ENCODE assay signal across 8 cellular contexts in the genomic region with DNA sequence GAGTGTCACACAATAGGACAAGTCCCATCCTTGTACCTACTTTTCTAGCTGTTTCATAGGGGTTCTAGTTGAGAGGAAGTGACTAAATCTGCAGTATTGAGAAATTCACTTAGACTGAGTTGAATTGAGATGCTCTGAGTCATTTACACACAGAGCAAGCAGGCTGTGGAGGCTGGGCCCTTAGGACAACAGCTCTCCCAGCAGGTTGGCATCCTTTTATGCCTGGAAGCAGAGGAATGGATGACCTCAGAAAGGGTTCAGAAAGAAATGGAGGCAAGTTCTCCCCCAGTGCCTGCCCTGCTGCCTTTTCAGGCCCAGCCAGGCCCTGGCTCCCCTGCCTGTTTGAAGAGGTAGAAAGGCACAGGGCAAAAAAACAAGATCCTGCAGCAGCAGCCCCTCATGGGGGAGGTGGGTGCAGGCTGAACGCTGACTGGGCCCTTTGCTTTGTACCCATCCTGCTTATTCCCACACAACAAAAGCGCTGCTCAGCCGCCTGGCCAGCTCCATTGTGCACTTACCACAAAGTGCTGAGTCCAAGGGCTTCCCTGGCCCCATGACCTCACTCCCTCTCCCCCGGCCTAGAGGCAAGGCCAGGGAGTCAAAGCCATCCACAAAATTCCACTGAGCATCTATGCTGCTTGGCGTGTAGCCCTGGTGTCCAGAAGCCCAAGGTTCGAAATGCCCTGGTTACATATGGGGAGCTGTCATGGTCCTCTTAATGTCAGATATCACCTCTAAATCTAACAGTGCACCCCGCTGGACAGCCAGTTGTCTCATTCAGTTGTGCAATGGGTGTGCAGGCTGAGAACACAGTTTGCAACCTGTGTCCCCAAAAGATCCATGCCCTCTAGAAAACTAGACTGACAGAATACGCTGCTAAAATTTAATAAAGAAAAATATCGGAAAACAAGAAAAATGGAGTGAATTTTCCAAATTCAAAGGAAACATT. TPM values are rescaled to one million over a fixed set of nuclear protein-coding genes. Genes with fewer than 3 reads are reported as not detected.
A peak's percentile ranks its signal among the peaks of the same experiment; 100 is the strongest.
DNase-seq lines count a peak whose midpoint lies in the region; ATAC-seq and TF ChIP-seq lines count a peak whose summit lies in the region.

No MANE protein-coding gene starts in this region.

- H3K4me3 Mint-ChIP-seq in activated CD8-positive, alpha-beta T cell treated with anti-CD3 and anti-CD28 coated beads for 36 hours, result no peak overlapping the region
- no peak overlapping the region for H3K4me3 Mint-ChIP-seq in activated CD8-positive, alpha-beta T cell treated with anti-CD3 and anti-CD28 coated beads, Interleukin-2, amount 10 ng/mL, durations not matched to agents 7 days and 5 days
- no peak overlapping the region for H3K4me3 Mint-ChIP-seq in effector memory CD8-positive, alpha-beta T cell
- H3K4me3 Mint-ChIP-seq in natural killer cell treated with Interleukin-12 subunit alpha and Interleukin-12 subunit beta and Interleukin-15 and Interleukin-18, amount 100 ng/mL, for 72 hours, result no peak overlapping the region
- no peak overlapping the region for H3K4me3 Mint-ChIP-seq in T-helper 2 cell treated with Interferon-gamma antibody and Interleukin-4, amounts not matched to agents 5 μg/mL and 100 μg/mL, for 36 hours

- H3K79me2 ChIP-seq in PC-9 (ENCODE audit: low read depth), result no peaks in the 10 kb centered on the region

- no peaks in the 10 kb centered on the region for H3K9me3 Mint-ChIP-seq in activated CD8-positive, alpha-beta T cell treated with anti-CD3 and anti-CD28 coated beads for 36 hours
- H3K9me3 Mint-ChIP-seq in activated CD8-positive, alpha-beta T cell treated with anti-CD3 and anti-CD28 coated beads, Interleukin-2, amount 10 ng/mL, durations not matched to agents 7 days and 5 days (ENCODE audit: insufficient read depth), result no peaks in the 10 kb centered on the region
- no peaks in the 10 kb centered on the region for H3K9me3 Mint-ChIP-seq in effector memory CD8-positive, alpha-beta T cell
- no peaks in the 10 kb centered on the region for H3K9me3 Mint-ChIP-seq in natural killer cell treated with Interleukin-12 subunit alpha and Interleukin-12 subunit beta and Interleukin-15 and Interleukin-18, amount 100 ng/mL, for 72 hours
- no peaks in the 10 kb centered on the region for H3K9me3 Mint-ChIP-seq in T-helper 2 cell treated with Interferon-gamma antibody and Interleukin-4, amounts not matched to agents 5 μg/mL and 100 μg/mL, for 36 hours

- peak; percentile 91 for ATAC-seq in activated CD8-positive, alpha-beta T cell treated with anti-CD3 and anti-CD28 coated beads for 36 hours
- no peak for ATAC-seq in activated CD8-positive, alpha-beta T cell treated with anti-CD3 and anti-CD28 coated beads, Interleukin-2, amount 10 ng/mL, durations not matched to agents 7 days and 5 days
- ATAC-seq in effector memory CD8-positive, alpha-beta T cell (replicated peaks), result peak; percentile 40
- ATAC-seq in natural killer cell treated with Interleukin-12 subunit alpha and Interleukin-12 subunit beta and Interleukin-15 and Interleukin-18, amount 100 ng/mL, for 72 hours, result peak; percentile 92 to 96

- no peaks in the 10 kb centered on the region for H3K9me2 ChIP-seq in PC-9 (ENCODE audit: insufficient read depth)

- peaks cover 7% of the 10 kb centered on the region for H3K4me1 Mint-ChIP-seq in activated CD8-positive, alpha-beta T cell treated with anti-CD3 and anti-CD28 coated beads for 36 hours (ENCODE audit: low read depth)
- peaks cover 11% of the 10 kb centered on the region for H3K4me1 Mint-ChIP-seq in activated CD8-positive, alpha-beta T cell treated with anti-CD3 and anti-CD28 coated beads, Interleukin-2, amount 10 ng/mL, durations not matched to agents 7 days and 5 days (ENCODE audit: low read depth)
- no peaks in the 10 kb centered on the region for H3K4me1 Mint-ChIP-seq in effector memory CD8-positive, alpha-beta T cell (ENCODE audit: low read depth in 2 of 2)
- peaks cover 21 to 23% of the 10 kb centered on the region in 2 donors for H3K4me1 Mint-ChIP-seq in natural killer cell treated with Interleukin-12 subunit alpha and Interleukin-12 subunit beta and Interleukin-15 and Interleukin-18, amount 100 ng/mL, for 72 hours (ENCODE audit: low read depth in 2 of 2)
- H3K4me1 Mint-ChIP-seq in T-helper 2 cell treated with Interferon-gamma antibody and Interleukin-4, amounts not matched to agents 5 μg/mL and 100 μg/mL, for 36 hours (ENCODE audit: low read depth), result peaks cover 7% of the 10 kb centered on the region

- POLR2A ChIA-PET in activated CD8-positive, alpha-beta T cell treated with anti-CD3 and anti-CD28 coated beads for 36 hours (lab: Charles Lee), result interaction anchor here (0.6 to 1.0 kb wide), 2 partner anchors 18 to 35 kb away, joined by 3 read pairs; no protein-coding TSS in a partner anchor
- POLR2A ChIA-PET in activated CD8-positive, alpha-beta T cell treated with anti-CD3 and anti-CD28 coated beads, Interleukin-2, amount 10 ng/mL, durations not matched to agents 7 days and 5 days (lab: Charles Lee), result no interaction called here
- POLR2A ChIA-PET in PC-9 (lab: Charles Lee; ENCODE audit: unreplicated experiment), result interaction anchor here (0.6 to 1.0 kb wide), 4 partner anchors 21 to 94 kb away, joined by 3 to 7 read pairs (median 6); a partner anchor contains a TSS

- H3K27ac Mint-ChIP-seq in activated CD8-positive, alpha-beta T cell treated with anti-CD3 and anti-CD28 coated beads for 36 hours, result no peak overlapping the region
- no peak overlapping the region for H3K27ac Mint-ChIP-seq in activated CD8-positive, alpha-beta T cell treated with anti-CD3 and anti-CD28 coated beads, Interleukin-2, amount 10 ng/mL, durations not matched to agents 7 days and 5 days
- H3K27ac Mint-ChIP-seq in effector memory CD8-positive, alpha-beta T cell, result no peak overlapping the region
- H3K27ac Mint-ChIP-seq in natural killer cell treated with Interleukin-12 subunit alpha and Interleukin-12 subunit beta and Interleukin-15 and Interleukin-18, amount 100 ng/mL, for 72 hours, result peak overlapping the region; percentile 52 to 54
- H3K27ac Mint-ChIP-seq in T-helper 2 cell treated with Interferon-gamma antibody and Interleukin-4, amounts not matched to agents 5 μg/mL and 100 μg/mL, for 36 hours, result no peak overlapping the region

- H3K4me3 ChIP-seq in PC-9, result no peak overlapping the region

- H3K36me3 ChIP-seq in PC-9 (ENCODE audit: low read depth), result no peaks in the 10 kb centered on the region

- DNase-seq in activated CD8-positive, alpha-beta T cell treated with anti-CD3 and anti-CD28 coated beads for 36 hours, result peak; percentile 30
- DNase-seq in activated CD8-positive, alpha-beta T cell treated with anti-CD3 and anti-CD28 coated beads, Interleukin-2, amount 10 ng/mL, durations not matched to agents 7 days and 5 days, result no peak
- peak; percentile 73 to 97 for DNase-seq in PC-9
- DNase-seq in effector memory CD8-positive, alpha-beta T cell, result no peak
- no peak for DNase-seq in natural killer cell treated with Interleukin-12 subunit alpha and Interleukin-12 subunit beta and Interleukin-15 and Interleukin-18, amount 100 ng/mL, for 72 hours (ENCODE audit: low spot score)
- no peak for DNase-seq in T-helper 2 cell treated with Interferon-gamma antibody and Interleukin-4, amounts not matched to agents 5 μg/mL and 100 μg/mL, for 36 hours (ENCODE audit: low spot score)
- no peak for DNase-seq in NCI-H1417 treated with DMSO at 0.1 percent for 48 hours (lab: John Stamatoyannopoulos, UW)
- DNase-seq in HuH-7 (ENCODE audit: low spot score), result no peak

- H3K4me1 ChIP-seq in PC-9 (replicated peaks; ENCODE audit: insufficient read depth), result peaks cover 47% of the 10 kb centered on the region

- H3K27me3 Mint-ChIP-seq in activated CD8-positive, alpha-beta T cell treated with anti-CD3 and anti-CD28 coated beads for 36 hours, result no peaks in the 10 kb centered on the region
- H3K27me3 Mint-ChIP-seq in activated CD8-positive, alpha-beta T cell treated with anti-CD3 and anti-CD28 coated beads, Interleukin-2, amount 10 ng/mL, durations not matched to agents 7 days and 5 days (ENCODE audit: low read depth), result no peaks in the 10 kb centered on the region
- H3K27me3 Mint-ChIP-seq in effector memory CD8-positive, alpha-beta T cell, result no peaks in the 10 kb centered on the region
- no peaks in the 10 kb centered on the region for H3K27me3 Mint-ChIP-seq in natural killer cell treated with Interleukin-12 subunit alpha and Interleukin-12 subunit beta and Interleukin-15 and Interleukin-18, amount 100 ng/mL, for 72 hours
- H3K27me3 Mint-ChIP-seq in T-helper 2 cell treated with Interferon-gamma antibody and Interleukin-4, amounts not matched to agents 5 μg/mL and 100 μg/mL, for 36 hours (ENCODE audit: low read depth), result no peaks in the 10 kb centered on the region

- H3K27ac ChIP-seq in PC-9, result peak overlapping the region; percentile 73

- intact Hi-C loops in activated CD8-positive, alpha-beta T cell treated with anti-CD3 and anti-CD28 coated beads for 36 hours (cut with micrococcal nuclease), result no loop called here
- intact Hi-C loops in PC-9 (cut with micrococcal nuclease; ENCODE audit: unreplicated experiment), result loop anchor here (2.0 kb wide), 1 partner anchor 92 kb away; no protein-coding TSS in a partner anchor

- H4K20me1 ChIP-seq in PC-9 (ENCODE audit: insufficient read depth), result no peaks in the 10 kb centered on the region

- CTCF ChIA-PET in activated CD8-positive, alpha-beta T cell treated with anti-CD3 and anti-CD28 coated beads for 36 hours (lab: Charles Lee), result interaction anchor here (0.7 to 3.4 kb wide), 12 partner anchors 10 to 124 kb away, joined by 3 to 14 read pairs (median 4); no protein-coding TSS in a partner anchor
- CTCF ChIA-PET in activated CD8-positive, alpha-beta T cell treated with anti-CD3 and anti-CD28 coated beads, Interleukin-2, amount 10 ng/mL, durations not matched to agents 7 days and 5 days (lab: Charles Lee), result interaction anchor here (0.6 to 3.5 kb wide), 10 partner anchors 10 to 353 kb away, joined by 3 to 15 read pairs (median 8); no protein-coding TSS in a partner anchor
- CTCF ChIA-PET in PC-9 (lab: Charles Lee), result interaction anchor here (1.0 to 1.2 kb wide), 3 partner anchors 9 to 91 kb away, joined by 3 to 6 read pairs (median 4); no protein-coding TSS in a partner anchor

- H3F3A ChIP-seq in PC-9 (ENCODE audit: insufficient read depth, low read depth), result peaks cover 32% of the 10 kb centered on the region

- no peaks in the 10 kb centered on the region for H3K9me3 ChIP-seq in PC-9 (ENCODE audit: insufficient read depth, low read depth)

- no peak for TF ChIP-seq CTCF in activated CD8-positive, alpha-beta T cell treated with anti-CD3 and anti-CD28 coated beads for 36 hours (IDR thresholded peaks at IDR 0.05)
- no peak for TF ChIP-seq CTCF in PC-9 (conservative IDR thresholded peaks at IDR 0.05)

- no peaks in the 10 kb centered on the region for H3K36me3 Mint-ChIP-seq in activated CD8-positive, alpha-beta T cell treated with anti-CD3 and anti-CD28 coated beads for 36 hours (ENCODE audit: low read depth)
- H3K36me3 Mint-ChIP-seq in activated CD8-positive, alpha-beta T cell treated with anti-CD3 and anti-CD28 coated beads, Interleukin-2, amount 10 ng/mL, durations not matched to agents 7 days and 5 days (ENCODE audit: low read depth), result no peaks in the 10 kb centered on the region
- H3K36me3 Mint-ChIP-seq in effector memory CD8-positive, alpha-beta T cell (ENCODE audit: insufficient read depth), result no peaks in the 10 kb centered on the region
- no peaks in the 10 kb centered on the region for H3K36me3 Mint-ChIP-seq in natural killer cell treated with Interleukin-12 subunit alpha and Interleukin-12 subunit beta and Interleukin-15 and Interleukin-18, amount 100 ng/mL, for 72 hours
- no peaks in the 10 kb centered on the region for H3K36me3 Mint-ChIP-seq in T-helper 2 cell treated with Interferon-gamma antibody and Interleukin-4, amounts not matched to agents 5 μg/mL and 100 μg/mL, for 36 hours (ENCODE audit: low read depth)

- no TSS peak for BruUV-seq in PC-9 (replicated peaks; lab: Mats Ljungman, UMichigan)

- no peak overlapping the region for H2AFZ ChIP-seq in PC-9

- H3K27me3 ChIP-seq in PC-9 (ENCODE audit: insufficient read depth, low read depth), result no peaks in the 10 kb centered on the region

- H3K4me2 ChIP-seq in PC-9, result peak overlapping the region; percentile 49

RNA-seq across cellular contexts. Expression of a gene that starts 5.4 kb away (rescaled TPM):
- total RNA-seq in activated CD8-positive, alpha-beta T cell treated with anti-CD3 and anti-CD28 coated beads for 36 hours, result not detected
- total RNA-seq in activated CD8-positive, alpha-beta T cell treated with anti-CD3 and anti-CD28 coated beads, Interleukin-2, amount 10 ng/mL, durations not matched to agents 7 days and 5 days, result not detected
- not detected in 2 replicates for total RNA-seq in PC-9 (2021)
- not detected for total RNA-seq in natural killer cell treated with Interleukin-12 subunit alpha and Interleukin-12 subunit beta and Interleukin-15 and Interleukin-18, amount 100 ng/mL, for 72 hours

RNA-seq across cellular contexts. Expression of a gene that starts 52.7 kb away (rescaled TPM):
- 10 to 100 TPM; 49.5 to 56.4 TPM for total RNA-seq in activated CD8-positive, alpha-beta T cell treated with anti-CD3 and anti-CD28 coated beads for 36 hours
- 10 to 100 TPM; 60.3 to 64.5 TPM for total RNA-seq in activated CD8-positive, alpha-beta T cell treated with anti-CD3 and anti-CD28 coated beads, Interleukin-2, amount 10 ng/mL, durations not matched to agents 7 days and 5 days
- 46.8 and 73.1 TPM in 2 replicates for total RNA-seq in PC-9 (2021)
- 10 to 100 TPM; 74.2 to 97.0 TPM for total RNA-seq in natural killer cell treated with Interleukin-12 subunit alpha and Interleukin-12 subunit beta and Interleukin-15 and Interleukin-18, amount 100 ng/mL, for 72 hours

Comparison
In these comparisons a context has a peak if more than half of its experiments do, and no peak if none do; other contexts are left out.
1. DNase-seq: peak in activated CD8-positive, alpha-beta T cell treated with anti-CD3 and anti-CD28 coated beads for 36 hours (single experiment) and PC-9 (2 of 2); none in activated CD8-positive, alpha-beta T cell treated with anti-CD3 and anti-CD28 coated beads, Interleukin-2, amount 10 ng/mL, durations not matched to agents 7 days and 5 days (single experiment), effector memory CD8-positive, alpha-beta T cell (0 of 3), natural killer cell treated with Interleukin-12 subunit alpha and Interleukin-12 subunit beta and Interleukin-15 and Interleukin-18, amount 100 ng/mL, for 72 hours (single experiment), T-helper 2 cell treated with Interferon-gamma antibody and Interleukin-4, amounts not matched to agents 5 μg/mL and 100 μg/mL, for 36 hours (single experiment), NCI-H1417 treated with DMSO at 0.1 percent for 48 hours (single experiment) and HuH-7 (single experiment).
2. H3K27ac Mint-ChIP-seq: peak in natural killer cell treated with Interleukin-12 subunit alpha and Interleukin-12 subunit beta and Interleukin-15 and Interleukin-18, amount 100 ng/mL, for 72 hours (2 of 2); none in activated CD8-positive, alpha-beta T cell treated with anti-CD3 and anti-CD28 coated beads for 36 hours (single experiment), activated CD8-positive, alpha-beta T cell treated with anti-CD3 and anti-CD28 coated beads, Interleukin-2, amount 10 ng/mL, durations not matched to agents 7 days and 5 days (single experiment), effector memory CD8-positive, alpha-beta T cell (0 of 2) and T-helper 2 cell treated with Interferon-gamma antibody and Interleukin-4, amounts not matched to agents 5 μg/mL and 100 μg/mL, for 36 hours (single experiment).